19 cellular contexts compared by ENCODE assay signal in genomic region chr11:17188675-17189074, GRCh38. TPM values are rescaled to one million over a fixed set of nuclear protein-coding genes. Genes with fewer than 3 reads are reported as not detected.
DNase-seq lines count a peak whose midpoint lies in the region; ATAC-seq, FAIRE-seq and TF ChIP-seq lines count a peak whose summit lies in the region.
"Had no signal": no experiment of that assay in that cellular context is flagged by ENCODE, and none has a peak within 500 bp of the region (broad histone marks: within the 10 kb centered on the region; RNA-seq: fewer than 3 reads in every experiment).

No MANE protein-coding gene starts in this region.

- no peak for TF ChIP-seq POLR2A in GM12878 (IDR thresholded peaks at IDR 0.05; ENCODE audit: low read depth, low read length)

- H3K27me3 ChIP-seq in cardiac muscle cell: no peaks in the 10 kb centered on the region
- H3K27me3 ChIP-seq in right cardiac atrium (ENCODE audit: control insufficient read depth, insufficient read depth): no peaks in the 10 kb centered on the region
- H3K27me3 ChIP-seq in GM12878 (replicated peaks in 1 of 2; ENCODE audit: control insufficient read depth in 2 of 2, insufficient read depth in 2 of 2, low read length in 1 of 2): no peaks in the 10 kb centered on the region

- BruUV-seq in GM12878 (replicated peaks; lab: Mats Ljungman, UMichigan): no TSS peak

- RAD21 ChIA-PET in GM12878 (lab: Charles Lee; ENCODE audit: unreplicated experiment): interaction anchor here (1.6 kb wide), 1 partner anchor 69 kb away, joined by 3 read pairs; no protein-coding TSS in a partner anchor

- TF ChIP-seq CTCF in cardiac muscle cell (IDR thresholded peaks at IDR 0.05; ENCODE audit: low read depth, low read length): no peak
- TF ChIP-seq CTCF in GM12878 (IDR thresholded peaks at IDR 0.05 in 2 of 3, conservative IDR thresholded peaks at IDR 0.05 in 1 of 3; ENCODE audit: control insufficient read depth in 2 of 3, extremely low read depth in 1 of 3, insufficient read depth in 1 of 3, low read depth in 3 of 3, low read length in 3 of 3): no peak
- TF ChIP-seq CTCF in RWPE1 (conservative IDR thresholded peaks at IDR 0.05; ENCODE audit: low read depth): no peak

- no peak overlapping the region for H3K9ac ChIP-seq in GM12878 (ENCODE audit: control insufficient read depth, insufficient read depth, low read length)

- TF ChIP-seq EP300 in GM12878 (IDR thresholded peaks at IDR 0.05; ENCODE audit: borderline replicate concordance in 1 of 2, control insufficient read depth in 1 of 2, low read depth in 2 of 2, low read length in 2 of 2): no peak

- H3K4me1 ChIP-seq in cardiac muscle cell (ENCODE audit: low read depth): peaks cover 11% of the 10 kb centered on the region
- H3K4me1 ChIP-seq in right cardiac atrium (ENCODE audit: control insufficient read depth, insufficient read depth, low read length): no peaks in the 10 kb centered on the region
- H3K4me1 ChIP-seq in GM12878 (ENCODE audit: control insufficient read depth, insufficient read depth, low read length): peaks cover 5% of the 10 kb centered on the region; the same call in 1 of the 2 replicates
- H3K4me1 ChIP-seq in mesodermal cell (ENCODE audit: control insufficient read depth, insufficient read depth, low read length, poor library complexity, severe bottlenecking): peaks cover 15% of the 10 kb centered on the region

- in situ Hi-C loops in GM12878 (cut with MboI): no loop called here

- ATAC-seq in right cardiac atrium (no peak), GM12878 (0 out of 3 replicates have a peak, but pooled peaks have one; percentile 21)
- ATAC-seq: K562 had no signal

- no peak overlapping the region for H3K4me2 ChIP-seq in GM12878 (ENCODE audit: control insufficient read depth, insufficient read depth)

- WGBS in right cardiac atrium: 70% methylated on average over 2 of the region's 2 CpGs
- 97% methylated on average over 2 of the region's 2 CpGs for WGBS in GM12878 (ENCODE audit: insufficient coverage, insufficient replicate concordance, low lambda C conversion rate, missing lambda C conversion rate)
- 83 to 93% methylated on average over 2 of the region's 2 CpGs for WGBS in mesodermal cell (ENCODE audit: insufficient coverage in 2 of 2), 2 experiments

- H3K36me3 ChIP-seq in cardiac muscle cell (no peaks in the 10 kb centered on the region), GM12878 (ENCODE audit: control insufficient read depth in 2 of 2, insufficient read depth in 2 of 2, low read length in 1 of 2) (no peaks in the 10 kb centered on the region), mesodermal cell (ENCODE audit: control insufficient read depth, insufficient read depth, low read length) (peaks cover 63% of the 10 kb centered on the region)

- no peaks in the 10 kb centered on the region for H3K9me3 ChIP-seq in cardiac muscle cell (ENCODE audit: low read depth)
- no peaks in the 10 kb centered on the region for H3K9me3 ChIP-seq in right cardiac atrium (ENCODE audit: control insufficient read depth, low read length)
- H3K9me3 ChIP-seq in GM12878 (replicated peaks; ENCODE audit: control insufficient read depth, insufficient read depth, low read length): no peaks in the 10 kb centered on the region
- H3K9me3 ChIP-seq in mesodermal cell (ENCODE audit: control insufficient read depth, low read length): no peaks in the 10 kb centered on the region

- DNase-seq in cardiac muscle cell (ENCODE audit: low read depth in 1 of 2, low spot score in 1 of 2) (no peak), right cardiac atrium (no peak), GM12878 (ENCODE audit: low read depth, low spot score) (no peak), RWPE1 (ENCODE audit: low spot score) (no peak), urothelium cell line (ENCODE audit: low spot score) (no peak), NCI-H1105 treated with DMSO at 0.1 percent for 48 hours (lab: John Stamatoyannopoulos, UW) (no peak)
- no peak for DNase-seq in stimulated activated naive CD4-positive, alpha-beta T cell (lab: John Stamatoyannopoulos, UW)
- DNase-seq: COR-L47, NCI-H1048, NCI-H1694 treated with DMSO at 0.1 percent for 48 hours, NCI-H446 treated with DMSO at 0.1 percent for 48 hours, NCI-H748 treated with DMSO at 0.1 percent for 48 hours had no signal

- intact Hi-C loops in right cardiac atrium (cut with DNase I) (no loop called here), GM12878 (cut with micrococcal nuclease; ENCODE audit: unreplicated experiment) (no loop called here)

- H3K27ac ChIP-seq in cardiac muscle cell (peak overlapping the region; percentile 46), right cardiac atrium (ENCODE audit: low read length) (no peak overlapping the region), GM12878 (ENCODE audit: control insufficient read depth, insufficient read depth) (no peak overlapping the region), mesodermal cell (ENCODE audit: low read depth, low read length, severe bottlenecking) (peak overlapping the region; percentile 47), RWPE1 (no peak overlapping the region)
- H3K27ac ChIP-seq: C4-2B, HL-60 had no signal

- POLR2A ChIA-PET in GM12878 (lab: Charles Lee): interaction anchor here (0.8 to 1.4 kb wide), 2 partner anchors 12 to 19 kb away, joined by 3 to 5 read pairs; partner anchors contain the start of gene PIK3C2A
- POLR2A ChIA-PET in RWPE1 (lab: Yijun Ruan, JAX; ENCODE audit: low non-redundant PET): no interaction called here

- H3K79me2 ChIP-seq in GM12878 (ENCODE audit: control insufficient read depth, insufficient read depth, low read length): no peaks in the 10 kb centered on the region; the same call in 1 of the 2 replicates

- FAIRE-seq in GM12878 (lab: Jason Lieb, UNC): peak; percentile 7
- no peak for FAIRE-seq in urothelium cell line (lab: Jason Lieb, UNC)
- FAIRE-seq: A204.1, GM12892, GM19239, K562 had no signal

- CTCF ChIA-PET in GM12878 (lab: Yijun Ruan, JAX) (interaction anchor here (0.5 to 1.5 kb wide), 3 partner anchors 14 to 125 kb away, joined by 3 read pairs; no protein-coding TSS in a partner anchor), RWPE1 (lab: Yijun Ruan, JAX) (no interaction called here)

- H3K4me3 ChIP-seq in cardiac muscle cell: no peak overlapping the region
- H3K4me3 ChIP-seq in right cardiac atrium (ENCODE audit: low read length): no peak overlapping the region
- no peak overlapping the region for H3K4me3 ChIP-seq in GM12878
- no peak overlapping the region for H3K4me3 ChIP-seq in mesodermal cell (ENCODE audit: extremely low read depth, insufficient read depth, low read length, poor library complexity, severe bottlenecking)
- H3K4me3 ChIP-seq: K562 had no signal

- H2AFZ ChIP-seq in GM12878 (ENCODE audit: control insufficient read depth, low read depth, low read length): no peak overlapping the region

- no peaks in the 10 kb centered on the region for H4K20me1 ChIP-seq in GM12878 (ENCODE audit: control insufficient read depth, insufficient read depth)

- TF ChIP-seq RAD21 in GM12878 (IDR thresholded peaks at IDR 0.05; ENCODE audit: insufficient read depth, low read depth, low read length): no peak

- SMC1A ChIA-PET in GM12878 (lab: Charles Lee; ENCODE audit: uncharacterized antibody, unreplicated experiment): interaction anchor here (1.0 to 2.8 kb wide), 4 partner anchors 14 to 70 kb away, joined by 3 to 8 read pairs (median 4); partner anchors contain the start of gene PIK3C2A

TF ChIP-seq in GM12878, 131 proteins besides CTCF, POLR2A, EP300 and RAD21 (continues in another document):
- TF ChIP-seq SIX5 (IDR thresholded peaks at IDR 0.05; ENCODE audit: low read depth, low read length, severe bottlenecking): no peak

RNA-seq across cellular contexts. Expression of gene PIK3C2A, which starts 19.1 kb away (rescaled TPM):
- total RNA-seq in cardiac muscle cell (32.0 and 54.6 TPM in 2 replicates), right cardiac atrium (10 to 100 TPM; 44.1 to 62.0 (median 52.5) TPM), GM12878 (2014; rRNA removed) (9.6 and 15.5 TPM in 2 replicates), GM12878 (2014; rRNA removed; fragmentation: Illumina TruSeq; extraction: Trizol) (15.2 and 19.0 TPM in 2 replicates), GM12878 (2021) (13.1 and 14.4 TPM in 2 replicates)
- polyA plus RNA-seq in cardiac muscle cell (20.7 and 23.2 TPM in 2 replicates), right cardiac atrium (10.5 TPM), GM12878 (2011; rRNA removed) (20.6 and 33.6 TPM in 2 replicates), GM12878 (2014; fragmentation: Illumina TruSeq; extraction: Trizol) (10.9 and 16.0 TPM in 2 replicates), GM12878 (2014; fragmentation: Nextera tagmentation; extraction: Ambion mirVana) (1 to 10 TPM; 1.6 to 2.5 TPM), GM12878 (2014; rRNA removed) (4.8 and 6.9 TPM in 2 replicates), GM12878 (2016; fragmentation: Nextera tagmentation; extraction: Ambion mirVana) (1 to 10 TPM; 7.3 to 8.6 TPM)
- total RNA-seq in GM12878 (2013; cell fraction: nucleolus; rRNA removed): 143 and 149 TPM in 2 replicates
- 5.3 TPM for polyA plus RNA-seq in GM12878 (2011; ENCODE audit: low read depth)
- 5.4 and 7.4 TPM in 2 replicates for polyA plus RNA-seq in GM12878 (2011; cell fraction: cytosol; rRNA removed)
- 14.8 and 16.4 TPM in 2 replicates for polyA plus RNA-seq in GM12878 (2011; cell fraction: nucleus; rRNA removed)
- polyA plus RNA-seq in GM12878 (2012): 10.0 and 11.3 TPM in 2 replicates
- 18.5 and 23.2 TPM in 2 replicates for polyA minus RNA-seq in GM12878 (2011; rRNA and poly(A)+ RNA removed)
- polyA minus RNA-seq in GM12878 (2011; cell fraction: cytosol; rRNA and poly(A)+ RNA removed): 7.4 and 8.7 TPM in 2 replicates
- polyA minus RNA-seq in GM12878 (2011; cell fraction: nucleus; rRNA and poly(A)+ RNA removed): 14.1 and 19.9 TPM in 2 replicates
- 61.1 TPM for polyA plus RNA-seq in mesodermal cell (2013, experiment 1 of 2)
- 63.0 TPM for polyA plus RNA-seq in mesodermal cell (2013, experiment 2 of 2)

Comparison
In these comparisons a context has a peak if more than half of its experiments do, and no peak if none do; other contexts are left out.
1. H3K27ac ChIP-seq: peak in cardiac muscle cell (single experiment) and mesodermal cell (single experiment); none in right cardiac atrium (single experiment), GM12878 (single experiment) and RWPE1 (single experiment).